ENCODE assay signal across 18 cellular contexts in genomic region chr2:112799291-112799975, GRCh38. TPM values are rescaled to one million over a fixed set of nuclear protein-coding genes. Genes with fewer than 3 reads are reported as not detected.
DNase-seq lines count a peak whose midpoint lies in the region; ATAC-seq and TF ChIP-seq lines count a peak whose summit lies in the region.
"Had no signal": no experiment of that assay in that cellular context is flagged by ENCODE, and none has a peak within 500 bp of the region (broad histone marks: within the 10 kb centered on the region; RNA-seq: fewer than 3 reads in every experiment).

No MANE protein-coding gene starts in this region.

- H3K79me2 ChIP-seq in mammary epithelial cell (ENCODE audit: insufficient read depth, low read length) (no peaks in the 10 kb centered on the region), SK-N-SH (ENCODE audit: insufficient read depth) (no peaks in the 10 kb centered on the region)

- POLR2A ChIA-PET in MCF 10A (lab: Yijun Ruan, JAX) (no interaction called here), SK-N-SH (lab: Yijun Ruan, JAX) (no interaction called here)

- no peak for TF ChIP-seq EP300 in SK-N-SH (IDR thresholded peaks at IDR 0.05; ENCODE audit: borderline replicate concordance in 1 of 2, low read depth in 1 of 2, low read length in 1 of 2)

- H3K9me2 ChIP-seq in SK-N-SH = no peaks in the 10 kb centered on the region

- dilution Hi-C loops in mammary epithelial cell (cut with HindIII; ENCODE audit: low sequenced_read_pairs) = no loop called here

- H3K27ac ChIP-seq in mammary epithelial cell (ENCODE audit: insufficient read depth, low read depth, low read length) (no peak overlapping the region), upper lobe of right lung (no peak overlapping the region), SK-N-SH (ENCODE audit: low read depth in 2 of 2, low read length in 1 of 2) (no peak overlapping the region)
- H3K27ac ChIP-seq: breast epithelium, uterus had no signal

- no peaks in the 10 kb centered on the region for H3K36me3 Mint-ChIP-seq in MCF 10A (ENCODE audit: insufficient read depth, unreplicated experiment)
- H3K36me3 Mint-ChIP-seq in dendritic cell treated with granulocyte-macrophage colony-stimulating factor and Interleukin-4, amounts not matched to agents 40 ng/mL and 50 ng/mL, for 4 days (ENCODE audit: low read depth) = no peaks in the 10 kb centered on the region
- H3K36me3 Mint-ChIP-seq: naive thymus-derived CD8-positive, alpha-beta T cell had no signal

- H3K27ac Mint-ChIP-seq in MCF 10A (ENCODE audit: low read depth, unreplicated experiment) = no peak overlapping the region
- H3K27ac Mint-ChIP-seq in dendritic cell treated with granulocyte-macrophage colony-stimulating factor and Interleukin-4, amounts not matched to agents 40 ng/mL and 50 ng/mL, for 4 days = peak overlapping the region; percentile 64
- H3K27ac Mint-ChIP-seq: endodermal cell had no signal

- in situ Hi-C loops in mammary epithelial cell (cut with MboI; ENCODE audit: low sequenced_read_pairs in 2 of 2) = no loop called here

- intact Hi-C loops in mammary epithelial cell (cut with micrococcal nuclease) = no loop called here
- intact Hi-C loops in MCF 10A (cut with micrococcal nuclease) = no loop called here
- intact Hi-C loops in dendritic cell treated with granulocyte-macrophage colony-stimulating factor and Interleukin-4, amounts not matched to agents 40 ng/mL and 50 ng/mL, for 4 days (cut with micrococcal nuclease) = no loop called here
- intact Hi-C loops in upper lobe of right lung (cut with DNase I) = no loop called here

- H3K4me1 ChIP-seq in mammary epithelial cell (ENCODE audit: insufficient read depth, low read length) (peaks cover 43% of the 10 kb centered on the region), upper lobe of right lung (peaks cover 5% of the 10 kb centered on the region), SK-N-SH (ENCODE audit: control insufficient read depth in 1 of 2, insufficient read depth in 2 of 2, low read depth in 1 of 2, low read length in 1 of 2) (no peaks in the 10 kb centered on the region)
- H3K4me1 ChIP-seq: breast epithelium, uterus had no signal

- no peaks in the 10 kb centered on the region for H3K36me3 ChIP-seq in mammary epithelial cell (ENCODE audit: insufficient read depth, low read length)
- H3K36me3 ChIP-seq in upper lobe of right lung = no peaks in the 10 kb centered on the region
- no peaks in the 10 kb centered on the region for H3K36me3 ChIP-seq in SK-N-SH (replicated peaks in 1 of 2; ENCODE audit: control insufficient read depth in 1 of 2, insufficient read depth in 2 of 2, low read length in 1 of 2)
- H3K36me3 ChIP-seq: breast epithelium, uterus had no signal

- WGBS in mammary epithelial cell (ENCODE audit: low coverage, missing lambda C conversion rate) = 95% methylated on average over 4 of the region's 4 CpGs
- WGBS in SK-N-SH (ENCODE audit: low lambda C conversion rate) = 64% methylated on average over 4 of the region's 4 CpGs

- no peak overlapping the region for H3K4me3 ChIP-seq in mammary epithelial cell (replicated peaks in 1 of 3; ENCODE audit: insufficient read depth in 1 of 3, low read depth in 2 of 3, low read length in 3 of 3)
- no peak overlapping the region for H3K4me3 ChIP-seq in upper lobe of right lung
- H3K4me3 ChIP-seq in SK-N-SH (ENCODE audit: low read depth in 2 of 2, low read length in 1 of 2) = no peak overlapping the region
- H3K4me3 ChIP-seq: breast epithelium, uterus had no signal

- H3K4me3 Mint-ChIP-seq in MCF 10A (ENCODE audit: unreplicated experiment) = no peak overlapping the region
- no peak overlapping the region for H3K4me3 Mint-ChIP-seq in dendritic cell treated with granulocyte-macrophage colony-stimulating factor and Interleukin-4, amounts not matched to agents 40 ng/mL and 50 ng/mL, for 4 days
- H3K4me3 Mint-ChIP-seq: endodermal cell; naive thymus-derived CD8-positive, alpha-beta T cell had no signal

- no peaks in the 10 kb centered on the region for H3F3A ChIP-seq in SK-N-SH (replicated peaks; ENCODE audit: insufficient read depth)

- H3K27me3 Mint-ChIP-seq in MCF 10A (ENCODE audit: insufficient read depth, unreplicated experiment) = no peaks in the 10 kb centered on the region
- H3K27me3 Mint-ChIP-seq in dendritic cell treated with granulocyte-macrophage colony-stimulating factor and Interleukin-4, amounts not matched to agents 40 ng/mL and 50 ng/mL, for 4 days = no peaks in the 10 kb centered on the region
- H3K27me3 Mint-ChIP-seq: naive thymus-derived CD8-positive, alpha-beta T cell had no signal

- H3K4me2 ChIP-seq in mammary epithelial cell (ENCODE audit: insufficient read depth, low read depth, low read length) (no peak overlapping the region), SK-N-SH (no peak overlapping the region)

- H3K4me1 Mint-ChIP-seq in MCF 10A (ENCODE audit: insufficient read depth, unreplicated experiment) = peaks cover 23% of the 10 kb centered on the region
- peaks cover 41% of the 10 kb centered on the region for H3K4me1 Mint-ChIP-seq in dendritic cell treated with granulocyte-macrophage colony-stimulating factor and Interleukin-4, amounts not matched to agents 40 ng/mL and 50 ng/mL, for 4 days (ENCODE audit: low read depth)
- H3K4me1 Mint-ChIP-seq: endodermal cell had no signal

- ATAC-seq in upper lobe of right lung (peak; percentile 66), HG02981 (IDR thresholded peaks at IDR 0.05; ENCODE audit: unreplicated experiment) (no peak)
- ATAC-seq: naive thymus-derived CD8-positive, alpha-beta T cell had no signal

- DNase-seq in mammary epithelial cell = peak; percentile 69
- no peak for DNase-seq in MCF 10A (ENCODE audit: unreplicated experiment)
- DNase-seq in SKM-1 treated with dmso at 0.1 percent for 144 hours (lab: John Stamatoyannopoulos, UW; ENCODE audit: unreplicated experiment) = peak; percentile 73
- no peak for DNase-seq in upper lobe of right lung
- no peak for DNase-seq in stimulated activated CD4-positive, alpha-beta T cell treated with anti-CD3 and anti-CD28 coated beads, Interleukin-12 subunit alpha, Interleukin-12 subunit beta, amount 100 ng/mL, for 4 hours
- no peak for DNase-seq in SK-N-SH
- DNase-seq: activated CD4-positive, alpha-beta T cell treated with anti-CD3 and anti-CD28 coated beads for 4 hours; DMS 273 treated with DMSO at 0.1 percent for 48 hours; endodermal cell; naive thymus-derived CD8-positive, alpha-beta T cell; NCI-H1930; NCI-H82; stimulated activated CD4-positive, alpha-beta T cell treated with anti-CD3 and anti-CD28 coated beads, Interleukin-2, amount 100 ng/mL, for 48 hours; uterus had no signal

- no peaks in the 10 kb centered on the region for H3K9me3 ChIP-seq in mammary epithelial cell (replicated peaks; ENCODE audit: insufficient read depth, low read length)
- no peaks in the 10 kb centered on the region for H3K9me3 ChIP-seq in upper lobe of right lung
- no peaks in the 10 kb centered on the region for H3K9me3 ChIP-seq in SK-N-SH
- H3K9me3 ChIP-seq: breast epithelium, uterus had no signal

- H3K9ac ChIP-seq in mammary epithelial cell (ENCODE audit: insufficient read depth, low read length) (no peak overlapping the region), SK-N-SH (no peak overlapping the region)

- H4K20me1 ChIP-seq in mammary epithelial cell (ENCODE audit: insufficient read depth, low read length) = no peaks in the 10 kb centered on the region
- no peaks in the 10 kb centered on the region for H4K20me1 ChIP-seq in SK-N-SH (ENCODE audit: insufficient read depth)

- H3K27me3 ChIP-seq in mammary epithelial cell (ENCODE audit: insufficient read depth, low read length) = no peaks in the 10 kb centered on the region
- no peaks in the 10 kb centered on the region for H3K27me3 ChIP-seq in upper lobe of right lung
- H3K27me3 ChIP-seq in SK-N-SH (ENCODE audit: insufficient read depth) = no peaks in the 10 kb centered on the region
- H3K27me3 ChIP-seq: breast epithelium, uterus had no signal

- TF ChIP-seq CTCF in mammary epithelial cell (conservative IDR thresholded peaks at IDR 0.05 in 1 of 2, IDR thresholded peaks at IDR 0.05 in 1 of 2; ENCODE audit: extremely low read depth in 1 of 2, insufficient read depth in 1 of 2, low read depth in 1 of 2, low read length in 2 of 2) (no peak), MCF 10A (IDR thresholded peaks at IDR 0.05; ENCODE audit: unreplicated experiment) (no peak), upper lobe of right lung (IDR thresholded peaks at IDR 0.05) (no peak), SK-N-SH (IDR thresholded peaks at IDR 0.05) (no peak)

- TF ChIP-seq RAD21 in SK-N-SH (IDR thresholded peaks at IDR 0.05; ENCODE audit: low read length) = no peak

- H3K9me3 Mint-ChIP-seq in MCF 10A (ENCODE audit: unreplicated experiment) = peaks cover 24% of the 10 kb centered on the region
- H3K9me3 Mint-ChIP-seq in dendritic cell treated with granulocyte-macrophage colony-stimulating factor and Interleukin-4, amounts not matched to agents 40 ng/mL and 50 ng/mL, for 4 days = no peaks in the 10 kb centered on the region
- H3K9me3 Mint-ChIP-seq: endodermal cell; naive thymus-derived CD8-positive, alpha-beta T cell had no signal

- CTCF ChIA-PET in mammary epithelial cell (lab: Charles Lee; ENCODE audit: low non-redundant PET) = no interaction called here
- CTCF ChIA-PET in MCF 10A (lab: Yijun Ruan, JAX) = interaction anchor here (1.1 kb wide), 1 partner anchor 10 kb away, joined by 4 read pairs; no protein-coding TSS in a partner anchor
- CTCF ChIA-PET in SK-N-SH (lab: Yijun Ruan, JAX) = no interaction called here

- BruUV-seq in mammary epithelial cell (replicated peaks; lab: Mats Ljungman, UMichigan) (no TSS peak), MCF 10A (replicated peaks; lab: Mats Ljungman, UMichigan) (no TSS peak)

- H2AFZ ChIP-seq in mammary epithelial cell (ENCODE audit: low read depth, low read length) (no peak overlapping the region), SK-N-SH (ENCODE audit: low read depth) (no peak overlapping the region)

RNA-seq across cellular contexts. Expression of gene IL1A, which starts 15.1 kb away (rescaled TPM):
- total RNA-seq in mammary epithelial cell (100 to 1,000 TPM in 1 of 2 donors, 10 to 100 TPM in 1; 17.5 to 184 TPM), MCF 10A (2022) (99.1 and 170 TPM in 2 replicates), upper lobe of right lung (1.9 TPM)
- polyA plus RNA-seq in mammary epithelial cell (26.3 TPM), SK-N-SH (2012; rRNA removed) (not detected in 2 replicates)
- 69.9 TPM for polyA minus RNA-seq in mammary epithelial cell
- 0.01 and 0.03 TPM in 2 replicates for polyA plus RNA-seq in SK-N-SH (2012; cell fraction: cytosol; rRNA removed)
- polyA plus RNA-seq in SK-N-SH (2012; cell fraction: nucleus; rRNA removed) = not detected in 2 replicates
- total RNA-seq: naive thymus-derived CD8-positive, alpha-beta T cell; SK-MEL-5 had no signal
- polyA plus RNA-seq: naive thymus-derived CD8-positive, alpha-beta T cell had no signal

RNA-seq across cellular contexts. Expression of gene CKAP2L, which starts 35.0 kb away (rescaled TPM):
- total RNA-seq in mammary epithelial cell (10 to 100 TPM in 1 of 2 donors, under 1 TPM in 1; 0.83 to 32.7 TPM), MCF 10A (2022) (14.7 and 21.6 TPM in 2 replicates), upper lobe of right lung (0.46 TPM)
- polyA plus RNA-seq in mammary epithelial cell (15.1 TPM), SK-N-SH (2012; rRNA removed) (2.9 TPM in 2 replicates)
- 18.2 TPM for polyA minus RNA-seq in mammary epithelial cell
- polyA plus RNA-seq in SK-N-SH (2012; cell fraction: cytosol; rRNA removed) = 3.8 and 4.4 TPM in 2 replicates
- 0.86 and 2.0 TPM in 2 replicates for polyA plus RNA-seq in SK-N-SH (2012; cell fraction: nucleus; rRNA removed)
- total RNA-seq: naive thymus-derived CD8-positive, alpha-beta T cell had no signal
- polyA plus RNA-seq: naive thymus-derived CD8-positive, alpha-beta T cell had no signal

RNA-seq across cellular contexts. Expression of gene IL1B, which starts 37.1 kb away (rescaled TPM):
- 100 to 1,000 TPM in 1 of 2 donors, 1 to 10 TPM in 1; 5.0 to 219 TPM for total RNA-seq in mammary epithelial cell
- 161 TPM for polyA plus RNA-seq in mammary epithelial cell
- 268 TPM for polyA minus RNA-seq in mammary epithelial cell
- total RNA-seq in MCF 10A (2022) = 5.4 and 5.5 TPM in 2 replicates
- 11.5 TPM for total RNA-seq in upper lobe of right lung
- polyA plus RNA-seq in SK-N-SH (2012; rRNA removed) = 0.25 and 0.60 TPM in 2 replicates
- 0.21 and 0.30 TPM in 2 replicates for polyA plus RNA-seq in SK-N-SH (2012; cell fraction: cytosol; rRNA removed)
- 0.69 and 0.92 TPM in 2 replicates for polyA plus RNA-seq in SK-N-SH (2012; cell fraction: nucleus; rRNA removed)
- total RNA-seq: endodermal cell; naive thymus-derived CD8-positive, alpha-beta T cell had no signal
- polyA plus RNA-seq: naive thymus-derived CD8-positive, alpha-beta T cell had no signal

Comparison
In these comparisons a context has a peak if more than half of its experiments do, and no peak if none do; other contexts are left out.
1. DNase-seq: peak in mammary epithelial cell (single experiment) and SKM-1 treated with dmso at 0.1 percent for 144 hours (single experiment); none in MCF 10A (single experiment), upper lobe of right lung (single experiment), stimulated activated CD4-positive, alpha-beta T cell treated with anti-CD3 and anti-CD28 coated beads, Interleukin-12 subunit alpha, Interleukin-12 subunit beta, amount 100 ng/mL, for 4 hours (single experiment) and SK-N-SH (single experiment).